Comparison of ENCODE assay signal across 12 cellular contexts in the genomic region with DNA sequence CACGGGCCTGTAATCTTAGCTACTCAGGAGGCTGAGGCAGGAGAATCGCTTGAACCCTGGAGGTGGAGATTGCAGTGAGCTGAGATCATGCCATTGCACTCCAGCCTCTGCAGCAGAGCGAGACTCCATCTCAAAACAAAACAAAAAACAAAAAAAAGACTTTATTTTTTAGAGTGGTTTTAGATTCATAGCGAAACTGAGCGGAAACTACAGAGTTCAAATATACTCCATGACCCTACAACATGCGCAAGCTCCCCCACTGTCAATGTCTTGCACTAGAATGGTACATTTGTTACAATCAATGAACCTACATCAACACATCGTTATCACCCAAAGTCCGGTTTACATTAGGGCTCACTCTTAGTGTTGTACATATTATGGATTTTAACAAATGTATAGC. TPM values are rescaled to one million over a fixed set of nuclear protein-coding genes. Genes with fewer than 3 reads are reported as not detected.
DNase-seq lines count a peak whose midpoint lies in the region; ATAC-seq and TF ChIP-seq lines count a peak whose summit lies in the region.
"Had no signal": no experiment of that assay in that cellular context is flagged by ENCODE, and none has a peak within 500 bp of the region (broad histone marks: within the 10 kb centered on the region; RNA-seq: fewer than 3 reads in every experiment).

No MANE protein-coding gene starts in this region.

- no peak for ATAC-seq in activated T-cell treated with anti-CD3 and anti-CD28 coated beads, Interleukin-2, amount 50 U/mL, for 4 hours
- ATAC-seq in GM21619 (IDR thresholded peaks at IDR 0.05; ENCODE audit: unreplicated experiment) (peak; percentile 34), HG03196 (IDR thresholded peaks at IDR 0.05; ENCODE audit: unreplicated experiment) (peak; percentile 30), GM19324 (IDR thresholded peaks at IDR 0.05; ENCODE audit: low FRiP score, unreplicated experiment) (no peak)
- peak; percentile 12 to 20 for ATAC-seq in stimulated activated naive B cell treated with anti-CD40 and anti-IgM and Interleukin-4, amounts not matched to agents 10 μg/mL and 1 μg/mL and 100 μg/mL, for 72 hours (replicated peaks)

- no peak for TF ChIP-seq POLR2A in prostate gland (IDR thresholded peaks at IDR 0.05)

- intact Hi-C loops in prostate gland (cut with DNase I), result no loop called here

- H3K9me3 ChIP-seq in prostate gland, result no peaks in the 10 kb centered on the region

- no peak overlapping the region for H3K27ac ChIP-seq in prostate gland

- H3K9me3 Mint-ChIP-seq in activated T-cell treated with anti-CD3 and anti-CD28 coated beads, Interleukin-2, amount 50 U/mL, for 24 hours, result no peaks in the 10 kb centered on the region
- H3K9me3 Mint-ChIP-seq in activated T-cell treated with anti-CD3 and anti-CD28 coated beads, Interleukin-2, amount 50 U/mL, for 4 hours, result no peaks in the 10 kb centered on the region
- peaks cover 4% of the 10 kb centered on the region in 2 donors for H3K9me3 Mint-ChIP-seq in stimulated activated naive B cell treated with anti-CD40 and anti-IgM and Interleukin-4, amounts not matched to agents 10 μg/mL and 1 μg/mL and 100 μg/mL, for 72 hours
- H3K9me3 Mint-ChIP-seq: activated naive CD4-positive, alpha-beta T cell treated with anti-CD3 and anti-CD28 coated beads, Interleukin-2, amount 50 U/mL, for 24 hours had no signal

- no peaks in the 10 kb centered on the region for H3K27me3 Mint-ChIP-seq in activated T-cell treated with anti-CD3 and anti-CD28 coated beads, Interleukin-2, amount 50 U/mL, for 24 hours
- no peaks in the 10 kb centered on the region for H3K27me3 Mint-ChIP-seq in activated T-cell treated with anti-CD3 and anti-CD28 coated beads, Interleukin-2, amount 50 U/mL, for 4 hours (ENCODE audit: low read depth)
- H3K27me3 Mint-ChIP-seq in stimulated activated naive B cell treated with anti-CD40 and anti-IgM and Interleukin-4, amounts not matched to agents 10 μg/mL and 1 μg/mL and 100 μg/mL, for 72 hours, result no peaks in the 10 kb centered on the region
- H3K27me3 Mint-ChIP-seq: activated naive CD4-positive, alpha-beta T cell treated with anti-CD3 and anti-CD28 coated beads, Interleukin-2, amount 50 U/mL, for 24 hours had no signal

- H3K27ac Mint-ChIP-seq in activated T-cell treated with anti-CD3 and anti-CD28 coated beads, Interleukin-2, amount 50 U/mL, for 24 hours, result peak overlapping the region; percentile 71
- no peak overlapping the region for H3K27ac Mint-ChIP-seq in stimulated activated naive B cell treated with anti-CD40 and anti-IgM and Interleukin-4, amounts not matched to agents 10 μg/mL and 1 μg/mL and 100 μg/mL, for 72 hours
- H3K27ac Mint-ChIP-seq: activated naive CD4-positive, alpha-beta T cell treated with anti-CD3 and anti-CD28 coated beads, Interleukin-2, amount 50 U/mL, for 24 hours had no signal

- no peak overlapping the region for H3K4me3 ChIP-seq in prostate gland

- H3K36me3 Mint-ChIP-seq in activated T-cell treated with anti-CD3 and anti-CD28 coated beads, Interleukin-2, amount 50 U/mL, for 24 hours (ENCODE audit: low read depth), result no peaks in the 10 kb centered on the region
- no peaks in the 10 kb centered on the region for H3K36me3 Mint-ChIP-seq in activated T-cell treated with anti-CD3 and anti-CD28 coated beads, Interleukin-2, amount 50 U/mL, for 4 hours (ENCODE audit: insufficient read depth)
- peaks cover 4% of the 10 kb centered on the region in 2 donors for H3K36me3 Mint-ChIP-seq in stimulated activated naive B cell treated with anti-CD40 and anti-IgM and Interleukin-4, amounts not matched to agents 10 μg/mL and 1 μg/mL and 100 μg/mL, for 72 hours
- H3K36me3 Mint-ChIP-seq: activated naive CD4-positive, alpha-beta T cell treated with anti-CD3 and anti-CD28 coated beads, Interleukin-2, amount 50 U/mL, for 24 hours had no signal

- no peaks in the 10 kb centered on the region for H3K4me1 ChIP-seq in prostate gland (replicated peaks)

- 93% methylated on average over 8 of the region's 8 CpGs for WGBS in prostate gland

- H3K27me3 ChIP-seq in prostate gland (replicated peaks; ENCODE audit: insufficient read depth), result no peaks in the 10 kb centered on the region

- no peak for DNase-seq in activated T-cell treated with anti-CD3 and anti-CD28 coated beads, Interleukin-2, amount 50 U/mL, for 24 hours
- no peak for DNase-seq in activated T-cell treated with anti-CD3 and anti-CD28 coated beads, Interleukin-2, amount 50 U/mL, for 4 hours
- DNase-seq in stimulated activated naive B cell treated with anti-CD40 and anti-IgM and Interleukin-4, amounts not matched to agents 10 μg/mL and 1 μg/mL and 100 μg/mL, for 72 hours, result peak; percentile 20
- no peak for DNase-seq in prostate gland (ENCODE audit: low spot score)
- DNase-seq in Ammon's horn (ENCODE audit: low spot score), result no peak
- DNase-seq: NCI-H1048, posterior cingulate gyrus, trophoblast cell had no signal

- no peak for TF ChIP-seq CTCF in prostate gland (IDR thresholded peaks at IDR 0.05)

- no peak overlapping the region for H3K4me3 Mint-ChIP-seq in activated T-cell treated with anti-CD3 and anti-CD28 coated beads, Interleukin-2, amount 50 U/mL, for 24 hours
- no peak overlapping the region for H3K4me3 Mint-ChIP-seq in activated T-cell treated with anti-CD3 and anti-CD28 coated beads, Interleukin-2, amount 50 U/mL, for 4 hours
- H3K4me3 Mint-ChIP-seq in stimulated activated naive B cell treated with anti-CD40 and anti-IgM and Interleukin-4, amounts not matched to agents 10 μg/mL and 1 μg/mL and 100 μg/mL, for 72 hours, result peak overlapping the region; percentile 18 to 52
- H3K4me3 Mint-ChIP-seq: activated naive CD4-positive, alpha-beta T cell treated with anti-CD3 and anti-CD28 coated beads, Interleukin-2, amount 50 U/mL, for 24 hours had no signal

- no peaks in the 10 kb centered on the region for H3K36me3 ChIP-seq in prostate gland

- peaks cover 41% of the 10 kb centered on the region for H3K4me1 Mint-ChIP-seq in activated T-cell treated with anti-CD3 and anti-CD28 coated beads, Interleukin-2, amount 50 U/mL, for 24 hours (ENCODE audit: low read depth)
- peaks cover 32% of the 10 kb centered on the region for H3K4me1 Mint-ChIP-seq in activated T-cell treated with anti-CD3 and anti-CD28 coated beads, Interleukin-2, amount 50 U/mL, for 4 hours (ENCODE audit: low read depth)
- H3K4me1 Mint-ChIP-seq in stimulated activated naive B cell treated with anti-CD40 and anti-IgM and Interleukin-4, amounts not matched to agents 10 μg/mL and 1 μg/mL and 100 μg/mL, for 72 hours, result peaks cover 21 to 50% of the 10 kb centered on the region in 2 donors

RNA-seq across cellular contexts. Expression of a gene that starts 2.2 kb away (rescaled TPM):
- 10 to 100 TPM; 16.3 to 21.9 (median 21.7) TPM for total RNA-seq in activated T-cell treated with anti-CD3 and anti-CD28 coated beads, Interleukin-2, amount 50 U/mL, for 4 hours
- 100 to 1,000 TPM; 182 to 229 TPM for total RNA-seq in prostate gland

RNA-seq across cellular contexts. Expression of a gene that starts 14.6 kb away (rescaled TPM):
- 10 to 100 TPM; 25.1 to 37.7 (median 34.2) TPM for total RNA-seq in activated T-cell treated with anti-CD3 and anti-CD28 coated beads, Interleukin-2, amount 50 U/mL, for 4 hours
- 10 to 100 TPM; 49.5 to 77.5 TPM for total RNA-seq in prostate gland

RNA-seq across cellular contexts. Expression of a gene that starts 14.6 kb away (rescaled TPM):
- total RNA-seq in activated T-cell treated with anti-CD3 and anti-CD28 coated beads, Interleukin-2, amount 50 U/mL, for 4 hours, result 10 to 100 TPM; 11.5 to 14.5 (median 11.6) TPM
- total RNA-seq in prostate gland, result 1 to 10 TPM; 7.2 to 7.6 TPM

Comparison
In these comparisons a context has a peak if more than half of its experiments do, and no peak if none do; other contexts are left out.
1. H3K4me3 Mint-ChIP-seq: peak in stimulated activated naive B cell treated with anti-CD40 and anti-IgM and Interleukin-4, amounts not matched to agents 10 μg/mL and 1 μg/mL and 100 μg/mL, for 72 hours (2 of 2); none in activated T-cell treated with anti-CD3 and anti-CD28 coated beads, Interleukin-2, amount 50 U/mL, for 24 hours (single experiment) and activated T-cell treated with anti-CD3 and anti-CD28 coated beads, Interleukin-2, amount 50 U/mL, for 4 hours (single experiment).
2. ATAC-seq: peak in GM21619 (single experiment), HG03196 (single experiment) and stimulated activated naive B cell treated with anti-CD40 and anti-IgM and Interleukin-4, amounts not matched to agents 10 μg/mL and 1 μg/mL and 100 μg/mL, for 72 hours (2 of 2); none in activated T-cell treated with anti-CD3 and anti-CD28 coated beads, Interleukin-2, amount 50 U/mL, for 4 hours (0 of 2) and GM19324 (single experiment).
3. RNA of a gene that starts 2.2 kb away (total RNA-seq): 182 to 229 TPM in prostate gland; 16.3 to 21.9 TPM in activated T-cell treated with anti-CD3 and anti-CD28 coated beads, Interleukin-2, amount 50 U/mL, for 4 hours; every median in the first group is over 4 times any median in the second.